Comparison of ENCODE assay signal across 8 cellular contexts in the genomic region with DNA sequence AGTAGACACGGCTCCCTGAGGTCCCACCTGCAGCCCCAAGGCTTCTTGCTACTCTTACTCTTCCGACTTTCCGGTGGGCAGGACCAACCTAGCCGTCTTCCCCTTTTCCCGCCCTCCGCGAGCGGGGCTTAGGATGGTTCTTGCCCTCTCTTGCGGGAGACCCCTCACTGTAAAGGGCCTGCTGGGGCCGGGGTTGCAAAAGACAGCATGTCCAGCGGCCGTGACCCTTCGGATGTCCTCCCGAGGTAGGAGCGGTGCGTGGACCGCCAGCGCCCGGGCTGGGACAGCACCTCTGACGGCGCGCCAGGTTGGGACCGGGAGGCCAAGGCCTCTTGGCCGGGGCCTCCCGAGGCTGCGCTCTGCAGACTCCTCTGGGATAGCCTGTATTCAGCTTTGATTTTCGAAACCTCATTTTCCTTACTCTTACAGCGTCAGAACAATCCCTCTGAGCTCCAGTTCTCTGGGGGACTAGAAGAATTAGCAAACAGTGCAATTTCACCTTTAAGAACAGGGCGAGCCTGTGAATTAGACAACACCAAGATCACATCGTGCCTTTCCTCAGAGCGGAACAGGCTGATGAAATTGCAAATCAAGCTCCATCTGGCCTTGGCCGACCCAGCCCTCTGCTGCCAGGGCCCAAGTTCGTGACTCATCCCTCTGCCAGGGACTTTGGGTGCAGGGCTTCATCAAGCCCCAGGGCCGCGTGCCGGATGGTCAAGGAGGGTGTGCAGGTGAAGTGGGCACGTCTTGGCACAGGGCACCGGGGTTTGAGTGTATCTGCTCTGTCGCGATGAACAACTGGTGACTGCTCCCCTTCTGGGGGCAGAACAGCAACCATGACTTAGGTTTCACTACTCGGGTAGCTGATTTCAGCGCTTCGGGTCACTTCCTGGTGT. TPM values are rescaled to one million over a fixed set of nuclear protein-coding genes. Genes with fewer than 3 reads are reported as not detected.
DNase-seq lines count a peak whose midpoint lies in the region; ATAC-seq lines count a peak whose summit lies in the region.

No MANE protein-coding gene starts in this region.

- H3K9me3 Mint-ChIP-seq in CD4-positive, CD25-positive, alpha-beta regulatory T cell = peaks cover 0 to 4% (median 0%) of the 10 kb centered on the region in 7 donors
- H3K9me3 Mint-ChIP-seq in stimulated activated naive CD8-positive, alpha-beta T cell treated with anti-CD3 and anti-CD28 coated beads, Interleukin-15, amount 100 ng/mL, for 72 hours = no peaks in the 10 kb centered on the region

- H3K27me3 ChIP-seq in CD4-positive, CD25-positive, alpha-beta regulatory T cell (ENCODE audit: control insufficient read depth, insufficient read depth, low read length) = peaks cover 14% of the 10 kb centered on the region
- peaks cover 3% of the 10 kb centered on the region for H3K27me3 ChIP-seq in adipocyte (replicated peaks; ENCODE audit: control insufficient read depth, insufficient read depth, low read length)
- peaks cover 64% of the 10 kb centered on the region for H3K27me3 ChIP-seq in iPS-20b (ENCODE audit: insufficient read depth, low read length)

- H3K9ac ChIP-seq in adipocyte (ENCODE audit: low read length) (peak overlapping the region; percentile 86), iPS-20b (ENCODE audit: low read depth, low read length) (peak overlapping the region; percentile 79; the same call in 1 of the 2 replicates)

- no peaks in the 10 kb centered on the region for H3K36me3 Mint-ChIP-seq in CD4-positive, CD25-positive, alpha-beta regulatory T cell

- peaks cover 37% of the 10 kb centered on the region for H3K27me3 Mint-ChIP-seq in CD4-positive, CD25-positive, alpha-beta regulatory T cell
- peaks cover 40% of the 10 kb centered on the region for H3K27me3 Mint-ChIP-seq in stimulated activated naive CD8-positive, alpha-beta T cell treated with anti-CD3 and anti-CD28 coated beads, Interleukin-15, amount 100 ng/mL, for 72 hours

- H3K27ac Mint-ChIP-seq in CD4-positive, CD25-positive, alpha-beta regulatory T cell = peak overlapping the region in 1 of 3 donors; percentile 11
- H3K27ac Mint-ChIP-seq in stimulated activated naive CD8-positive, alpha-beta T cell treated with anti-CD3 and anti-CD28 coated beads, Interleukin-15, amount 100 ng/mL, for 72 hours = no peak overlapping the region

- DNase-seq in CD4-positive, CD25-positive, alpha-beta regulatory T cell = peak in 1 of 3 donors; percentile 10
- peak; percentile 25 for DNase-seq in adipocyte (ENCODE audit: low read depth)
- no peak for DNase-seq in stimulated activated naive CD8-positive, alpha-beta T cell treated with anti-CD3 and anti-CD28 coated beads, Interleukin-15, amount 100 ng/mL, for 72 hours
- no peak for DNase-seq in GF-D8 (lab: John Stamatoyannopoulos, UW)
- no peak for DNase-seq in stimulated activated CD4-positive, alpha-beta T cell treated with anti-CD3 and anti-CD28 coated beads, Interleukin-15, amount 100 ng/mL, for 24 hours

- H3K4me1 Mint-ChIP-seq in CD4-positive, CD25-positive, alpha-beta regulatory T cell = peaks cover 0 to 24% (median 7%) of the 10 kb centered on the region in 4 donors
- H3K4me1 Mint-ChIP-seq in stimulated activated naive CD8-positive, alpha-beta T cell treated with anti-CD3 and anti-CD28 coated beads, Interleukin-15, amount 100 ng/mL, for 72 hours = peaks cover 14% of the 10 kb centered on the region

- H3K9me3 ChIP-seq in CD4-positive, CD25-positive, alpha-beta regulatory T cell (ENCODE audit: control insufficient read depth in 2 of 2, low read length in 2 of 2) = no peaks in the 10 kb centered on the region
- no peaks in the 10 kb centered on the region for H3K9me3 ChIP-seq in adipocyte (ENCODE audit: control insufficient read depth, low read length)
- no peaks in the 10 kb centered on the region for H3K9me3 ChIP-seq in iPS-20b (ENCODE audit: insufficient read depth, low read depth, low read length)

- H3K4me1 ChIP-seq in CD4-positive, CD25-positive, alpha-beta regulatory T cell (ENCODE audit: control insufficient read depth, insufficient read depth, low read length, poor library complexity, severe bottlenecking) = peaks cover 17% of the 10 kb centered on the region
- H3K4me1 ChIP-seq in adipocyte (ENCODE audit: control insufficient read depth, insufficient read depth, low read length) = peaks cover 14% of the 10 kb centered on the region
- H3K4me1 ChIP-seq in iPS-20b (ENCODE audit: insufficient read depth, low read length) = peaks cover 6% of the 10 kb centered on the region; the same call in 1 of the 2 replicates

- peak overlapping the region; percentile 55 for H3K4me3 ChIP-seq in CD4-positive, CD25-positive, alpha-beta regulatory T cell (ENCODE audit: low read depth, low read length)
- peak overlapping the region; percentile 87 for H3K4me3 ChIP-seq in adipocyte (ENCODE audit: low read length)
- H3K4me3 ChIP-seq in iPS-20b (ENCODE audit: low read length) = peak overlapping the region; percentile 81

- H3K4me3 Mint-ChIP-seq in CD4-positive, CD25-positive, alpha-beta regulatory T cell = peak overlapping the region; percentile 36 to 86 (median 82)
- H3K4me3 Mint-ChIP-seq in stimulated activated naive CD8-positive, alpha-beta T cell treated with anti-CD3 and anti-CD28 coated beads, Interleukin-15, amount 100 ng/mL, for 72 hours = peak overlapping the region; percentile 72 to 82

- no peaks in the 10 kb centered on the region for H3K36me3 ChIP-seq in CD4-positive, CD25-positive, alpha-beta regulatory T cell (ENCODE audit: control insufficient read depth, insufficient read depth, low read length)
- H3K36me3 ChIP-seq in adipocyte (ENCODE audit: control insufficient read depth, insufficient read depth, low read length, severe bottlenecking) (no peaks in the 10 kb centered on the region), iPS-20b (ENCODE audit: insufficient read depth, low read depth, low read length) (no peaks in the 10 kb centered on the region)

- no peak overlapping the region for H3K27ac ChIP-seq in CD4-positive, CD25-positive, alpha-beta regulatory T cell (ENCODE audit: insufficient read depth, low read length, poor library complexity, severe bottlenecking)
- H3K27ac ChIP-seq in iPS-20b (ENCODE audit: low read length) = no peak overlapping the region

- ATAC-seq in CD4-positive, CD25-positive, alpha-beta regulatory T cell (ENCODE audit: low read depth in 2 of 2) = peak; percentile 24 to 37
- ATAC-seq in HG02610 (IDR thresholded peaks at IDR 0.05; ENCODE audit: unreplicated experiment) (peak; percentile 2), HG03045 (IDR thresholded peaks at IDR 0.05; ENCODE audit: unreplicated experiment) (no peak)
- ATAC-seq in stimulated activated naive CD8-positive, alpha-beta T cell treated with anti-CD3 and anti-CD28 coated beads, Interleukin-15, amount 100 ng/mL, for 72 hours = peak; percentile 3

RNA-seq across cellular contexts. Expression of gene MOCOS, which starts 0.8 kb away (rescaled TPM):
- total RNA-seq in CD4-positive, CD25-positive, alpha-beta regulatory T cell = not detected
- under 1 TPM in 1 of 4 donors, not detected in 3; 0.02 TPM for polyA plus RNA-seq in CD4-positive, CD25-positive, alpha-beta regulatory T cell

RNA-seq across cellular contexts. Expression of gene ELP2, which starts 58.4 kb away (rescaled TPM):
- total RNA-seq in CD4-positive, CD25-positive, alpha-beta regulatory T cell = 161 TPM
- polyA plus RNA-seq in CD4-positive, CD25-positive, alpha-beta regulatory T cell = 10 to 100 TPM; 71.0 to 96.6 (median 87.5) TPM

RNA-seq across cellular contexts. Expression of gene SLC39A6, which starts 58.9 kb away (rescaled TPM):
- total RNA-seq in CD4-positive, CD25-positive, alpha-beta regulatory T cell = 13.7 TPM
- 10 to 100 TPM; 22.3 to 25.9 (median 24.5) TPM for polyA plus RNA-seq in CD4-positive, CD25-positive, alpha-beta regulatory T cell
